25 cellular contexts compared by ENCODE assay signal in the genomic region with DNA sequence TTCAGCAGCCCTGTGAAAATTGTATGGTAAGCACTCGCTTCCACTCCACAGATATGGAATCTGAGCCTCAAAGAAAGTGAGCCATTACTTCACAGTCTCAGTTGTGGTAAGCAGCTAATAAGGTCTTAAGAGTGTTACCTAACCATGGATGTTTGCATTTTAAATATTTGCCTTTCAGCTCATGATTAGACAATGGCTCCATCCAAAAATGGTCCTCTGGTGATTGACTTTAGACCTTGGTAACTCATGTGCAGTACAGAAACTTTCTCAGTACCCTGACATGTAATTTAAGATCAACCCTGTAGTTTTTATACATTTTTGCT. TPM values are rescaled to one million over a fixed set of nuclear protein-coding genes. Genes with fewer than 3 reads are reported as not detected.
A peak's percentile ranks its signal among the peaks of the same experiment; 100 is the strongest.
DNase-seq lines count a peak whose midpoint lies in the region; ATAC-seq, FAIRE-seq and TF ChIP-seq lines count a peak whose summit lies in the region.
"Had no signal": no experiment of that assay in that cellular context is flagged by ENCODE, and none has a peak within 500 bp of the region (broad histone marks: within the 10 kb centered on the region; RNA-seq: fewer than 3 reads in every experiment).

No MANE protein-coding gene starts in this region.

- H3K9me3 Mint-ChIP-seq in CD8-positive, alpha-beta memory T cell, result no peaks in the 10 kb centered on the region
- H3K9me3 Mint-ChIP-seq: activated CD4-positive, alpha-beta memory T cell treated with anti-CD3 and anti-CD28 coated beads for 36 hours; CD4-positive, alpha-beta memory T cell; neural crest cell had no signal

- CTCF ChIA-PET in CD8-positive, alpha-beta memory T cell (lab: Charles Lee), result no interaction called here

- peak overlapping the region in 1 of 2 donors; percentile 36 for H3K27ac ChIP-seq in coronary artery
- H3K27ac ChIP-seq in kidney (ENCODE audit: low read depth in 2 of 2, low read length in 2 of 2), result peak overlapping the region in 1 of 2 donors; percentile 7
- no peak overlapping the region for H3K27ac ChIP-seq in pancreas
- H3K27ac ChIP-seq in tibial nerve, result peak overlapping the region in 2 of 4 donors; percentile 81 to 83
- no peak overlapping the region for H3K27ac ChIP-seq in CD8-positive, alpha-beta memory T cell (ENCODE audit: low read depth, low read length)
- H3K27ac ChIP-seq: testis, WERI-Rb-1 had no signal

- H3K27me3 ChIP-seq in pancreas (no peaks in the 10 kb centered on the region), tibial nerve (no peaks in the 10 kb centered on the region)
- no peaks in the 10 kb centered on the region for H3K27me3 ChIP-seq in CD8-positive, alpha-beta memory T cell (ENCODE audit: insufficient read depth, low read length, poor library complexity, severe bottlenecking)
- H3K27me3 ChIP-seq: testis had no signal

- peaks cover 4 to 6% of the 10 kb centered on the region in 2 donors for H3K4me1 ChIP-seq in kidney (ENCODE audit: control insufficient read depth in 1 of 2, insufficient read depth in 1 of 2, low read depth in 1 of 2, low read length in 2 of 2)
- H3K4me1 ChIP-seq in pancreas, result no peaks in the 10 kb centered on the region
- peaks cover 5 to 59% (median 19%) of the 10 kb centered on the region in 4 donors for H3K4me1 ChIP-seq in tibial nerve
- peaks cover 7% of the 10 kb centered on the region for H3K4me1 ChIP-seq in CD8-positive, alpha-beta memory T cell (ENCODE audit: insufficient read depth, low read length)

- H3K36me3 Mint-ChIP-seq in CD8-positive, alpha-beta memory T cell, result peaks cover 5 to 28% (median 9%) of the 10 kb centered on the region in 3 donors
- H3K36me3 Mint-ChIP-seq: activated CD4-positive, alpha-beta memory T cell treated with anti-CD3 and anti-CD28 coated beads for 36 hours had no signal

- TF ChIP-seq EP300 in tibial nerve (IDR thresholded peaks at IDR 0.05), result no peak

- no peak overlapping the region for H3K9ac ChIP-seq in kidney (ENCODE audit: low read length in 2 of 2)

- no peak for DNase-seq in coronary artery (ENCODE audit: low spot score)
- no peak for DNase-seq in kidney
- no peak for DNase-seq in pancreas
- no peak for DNase-seq in tibial nerve (ENCODE audit: low spot score in 2 of 2)
- no peak for DNase-seq in CD8-positive, alpha-beta memory T cell
- DNase-seq: activated CD4-positive, alpha-beta memory T cell treated with anti-CD3 and anti-CD28 coated beads for 36 hours; activated gamma-delta T cell; CD4-positive, alpha-beta memory T cell; dermis blood vessel endothelial cell; foreskin fibroblast; HCEC 1CT; Kasumi-1; midbrain; NCI-H1048; NCI-H1930; NCI-H446; T-helper 2 cell; testis; WERI-Rb-1 had no signal

- no peak for TF ChIP-seq CTCF in coronary artery (IDR thresholded peaks at IDR 0.05)
- TF ChIP-seq CTCF in kidney (IDR thresholded peaks at IDR 0.05; ENCODE audit: borderline replicate concordance, extremely low read depth, insufficient read depth), result no peak
- TF ChIP-seq CTCF in pancreas (IDR thresholded peaks at IDR 0.05), result no peak
- TF ChIP-seq CTCF in tibial nerve (IDR thresholded peaks at IDR 0.05), result no peak

- no peak overlapping the region for H3K4me3 Mint-ChIP-seq in CD8-positive, alpha-beta memory T cell
- H3K4me3 Mint-ChIP-seq: activated CD4-positive, alpha-beta memory T cell treated with anti-CD3 and anti-CD28 coated beads for 36 hours; CD4-positive, alpha-beta memory T cell had no signal

- TF ChIP-seq POLR2A in tibial nerve (IDR thresholded peaks at IDR 0.05), result no peak

- H3K36me3 ChIP-seq in kidney (ENCODE audit: control insufficient read depth in 1 of 2, insufficient read depth in 2 of 2, low read length in 2 of 2) (no peaks in the 10 kb centered on the region), pancreas (no peaks in the 10 kb centered on the region), tibial nerve (peaks cover 0 to 39% (median 0%) of the 10 kb centered on the region in 3 donors)
- H3K36me3 ChIP-seq in CD8-positive, alpha-beta memory T cell (ENCODE audit: insufficient read depth, low read length), result no peaks in the 10 kb centered on the region
- H3K36me3 ChIP-seq: WERI-Rb-1 had no signal

- peaks cover 34 to 47% (median 44%) of the 10 kb centered on the region in 3 donors for H3K4me1 Mint-ChIP-seq in CD8-positive, alpha-beta memory T cell

- FAIRE-seq in kidney (lab: Jason Lieb, UNC) (no peak), pancreas (lab: Jason Lieb, UNC) (no peak)
- FAIRE-seq: HTR-8/SVneo had no signal

- WGBS in pancreas, 2 donors, result 42 to 46% methylated on average over 1 of the region's 1 CpG
- 71 to 88% methylated on average over 1 of the region's 1 CpG for WGBS in tibial nerve, 2 donors

- no peaks in the 10 kb centered on the region for H3K27me3 Mint-ChIP-seq in CD8-positive, alpha-beta memory T cell
- H3K27me3 Mint-ChIP-seq: activated CD4-positive, alpha-beta memory T cell treated with anti-CD3 and anti-CD28 coated beads for 36 hours; CD4-positive, alpha-beta memory T cell had no signal

- POLR2A ChIA-PET in CD8-positive, alpha-beta memory T cell (lab: Charles Lee), result no interaction called here

- intact Hi-C loops in kidney (cut with DNase I), result no loop called here
- intact Hi-C loops in pancreas (cut with DNase I), result no loop called here

- ATAC-seq in pancreas, result peak; percentile 42 to 82 (median 58)
- no peak for ATAC-seq in HG02938 (IDR thresholded peaks at IDR 0.05; ENCODE audit: unreplicated experiment)
- no peak for ATAC-seq in GM21381 (IDR thresholded peaks at IDR 0.05; ENCODE audit: unreplicated experiment)
- ATAC-seq: Panc1 had no signal

- H3K27ac Mint-ChIP-seq in CD8-positive, alpha-beta memory T cell, result no peak overlapping the region
- H3K27ac Mint-ChIP-seq: activated CD4-positive, alpha-beta memory T cell treated with anti-CD3 and anti-CD28 coated beads for 36 hours; CD4-positive, alpha-beta memory T cell had no signal

- peak overlapping the region; percentile 69 for H3K4me3 ChIP-seq in coronary artery
- peak overlapping the region; percentile 54 to 70 for H3K4me3 ChIP-seq in kidney (ENCODE audit: low read length in 2 of 2)
- peak overlapping the region in 1 of 4 donors; percentile 8 for H3K4me3 ChIP-seq in pancreas
- peak overlapping the region in 3 of 4 donors; percentile 10 to 45 (median 14) for H3K4me3 ChIP-seq in tibial nerve
- no peak overlapping the region for H3K4me3 ChIP-seq in CD8-positive, alpha-beta memory T cell (ENCODE audit: low read length)
- H3K4me3 ChIP-seq: testis had no signal

- H3K9me3 ChIP-seq in kidney (ENCODE audit: control insufficient read depth in 1 of 2, low read length in 2 of 2) (no peaks in the 10 kb centered on the region), pancreas (no peaks in the 10 kb centered on the region), tibial nerve (no peaks in the 10 kb centered on the region)
- no peaks in the 10 kb centered on the region for H3K9me3 ChIP-seq in CD8-positive, alpha-beta memory T cell (ENCODE audit: low read length)
- H3K9me3 ChIP-seq: testis had no signal

RNA-seq across cellular contexts. Expression of gene A2M, which starts 1.8 kb away (rescaled TPM):
- total RNA-seq in kidney (971 TPM), pancreas (100 to 1,000 TPM in 2 of 6 donors, 10 to 100 TPM in 4; 57.3 to 275 (median 70.6) TPM), tibial nerve (100 to 1,000 TPM; 183 to 396 (median 303) TPM)
- polyA plus RNA-seq in kidney (ENCODE audit: insufficient read depth, low read depth, low replicate concordance) (745 TPM), pancreas (10 to 100 TPM; 22.8 to 30.6 TPM)
- total RNA-seq in CD8-positive, alpha-beta memory T cell, result 1 to 10 TPM; 1.4 to 1.6 TPM
- 2.2 TPM for polyA plus RNA-seq in CD8-positive, alpha-beta memory T cell
- total RNA-seq: activated CD4-positive, alpha-beta memory T cell treated with anti-CD3 and anti-CD28 coated beads for 36 hours; Daoy had no signal

Comparison
In these comparisons a context has a peak if more than half of its experiments do, and no peak if none do; other contexts are left out.
1. ATAC-seq: peak in pancreas (4 of 4); none in HG02938 (single experiment) and GM21381 (single experiment).
2. RNA of gene A2M, which starts 1.8 kb away (total RNA-seq): 971 TPM in kidney (single experiment), 183 to 396 TPM in tibial nerve and 57.3 to 275 TPM in pancreas; 1.4 to 1.6 TPM in CD8-positive, alpha-beta memory T cell; every median in the first group is over 10 times any median in the second.